ENCODE assay signal across 15 cellular contexts in the genomic region with DNA sequence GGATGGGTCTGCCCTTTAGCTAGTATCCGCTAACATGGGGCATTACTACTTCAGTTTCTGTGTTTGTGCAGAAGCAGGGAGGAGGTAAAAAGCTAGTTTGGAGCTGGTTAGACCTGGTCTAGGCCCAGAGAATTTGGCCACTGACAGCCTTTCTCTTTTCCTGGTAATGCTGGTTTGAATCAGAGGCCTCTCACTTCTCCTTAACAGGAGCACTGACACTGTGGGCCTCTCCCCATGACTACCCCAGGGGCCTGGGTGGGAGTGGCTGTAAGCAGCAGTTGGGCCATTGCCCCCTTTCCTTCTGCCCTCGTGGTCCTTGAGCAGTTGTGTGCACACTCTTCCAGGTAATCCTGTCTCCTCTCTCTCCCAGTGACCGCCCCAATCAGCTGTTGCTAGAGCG. TPM values are rescaled to one million over a fixed set of nuclear protein-coding genes. Genes with fewer than 3 reads are reported as not detected.
DNase-seq lines count a peak whose midpoint lies in the region; ATAC-seq and TF ChIP-seq lines count a peak whose summit lies in the region.
"Had no signal": no experiment of that assay in that cellular context is flagged by ENCODE, and none has a peak within 500 bp of the region (broad histone marks: within the 10 kb centered on the region; RNA-seq: fewer than 3 reads in every experiment).

No MANE protein-coding gene starts in this region.

- peaks cover 13% of the 10 kb centered on the region for H3K27me3 Mint-ChIP-seq in stimulated activated memory B cell treated with anti-CD40 and anti-IgM and Interleukin-4, amounts not matched to agents 10 μg/mL and 1 μg/mL and 100 μg/mL, for 72 hours
- H3K27me3 Mint-ChIP-seq in progenitor cell of endocrine pancreas: no peaks in the 10 kb centered on the region

- no peaks in the 10 kb centered on the region for H3K36me3 ChIP-seq in WERI-Rb-1

- no peaks in the 10 kb centered on the region for H3K36me3 Mint-ChIP-seq in stimulated activated memory B cell treated with anti-CD40 and anti-IgM and Interleukin-4, amounts not matched to agents 10 μg/mL and 1 μg/mL and 100 μg/mL, for 72 hours
- H3K36me3 Mint-ChIP-seq in progenitor cell of endocrine pancreas (ENCODE audit: insufficient read depth): peaks cover 26% of the 10 kb centered on the region
- H3K36me3 Mint-ChIP-seq: CD4-positive, alpha-beta memory T cell had no signal

- no peaks in the 10 kb centered on the region for H3K9me3 Mint-ChIP-seq in stimulated activated memory B cell treated with anti-CD40 and anti-IgM and Interleukin-4, amounts not matched to agents 10 μg/mL and 1 μg/mL and 100 μg/mL, for 72 hours
- no peaks in the 10 kb centered on the region for H3K9me3 Mint-ChIP-seq in progenitor cell of endocrine pancreas (ENCODE audit: low read depth)
- H3K9me3 Mint-ChIP-seq: CD4-positive, alpha-beta memory T cell had no signal

- H3K27ac Mint-ChIP-seq in stimulated activated memory B cell treated with anti-CD40 and anti-IgM and Interleukin-4, amounts not matched to agents 10 μg/mL and 1 μg/mL and 100 μg/mL, for 72 hours: no peak overlapping the region
- no peak overlapping the region for H3K27ac Mint-ChIP-seq in progenitor cell of endocrine pancreas
- H3K27ac Mint-ChIP-seq: CD4-positive, alpha-beta memory T cell; GM23338 had no signal

- H3K27ac ChIP-seq in WERI-Rb-1: no peak overlapping the region

- H3K4me3 ChIP-seq in WERI-Rb-1 (ENCODE audit: low read depth, low read length): no peak overlapping the region
- H3K4me3 ChIP-seq: GM23338 had no signal

- no peaks in the 10 kb centered on the region for H3K9me3 ChIP-seq in WERI-Rb-1 (ENCODE audit: severe bottlenecking)

- no peaks in the 10 kb centered on the region for H3K27me3 ChIP-seq in WERI-Rb-1 (ENCODE audit: insufficient read depth, low read depth, severe bottlenecking)

- TF ChIP-seq CTCF in WERI-Rb-1 (IDR thresholded peaks at IDR 0.05; ENCODE audit: low read depth, low read length): no peak
- TF ChIP-seq CTCF in progenitor cell of endocrine pancreas (IDR thresholded peaks at IDR 0.05; ENCODE audit: unreplicated experiment): no peak

- ATAC-seq in esophagus mucosa (peak; percentile 16), GM21529 (IDR thresholded peaks at IDR 0.05; ENCODE audit: unreplicated experiment) (no peak), HG02852 (IDR thresholded peaks at IDR 0.05; ENCODE audit: unreplicated experiment) (no peak)
- peak; percentile 80 for ATAC-seq in stimulated activated memory B cell treated with anti-CD40 and anti-IgM and Interleukin-4, amounts not matched to agents 10 μg/mL and 1 μg/mL and 100 μg/mL, for 72 hours
- ATAC-seq: GM23338, HCT116 had no signal

- H3K4me3 Mint-ChIP-seq in stimulated activated memory B cell treated with anti-CD40 and anti-IgM and Interleukin-4, amounts not matched to agents 10 μg/mL and 1 μg/mL and 100 μg/mL, for 72 hours: no peak overlapping the region
- H3K4me3 Mint-ChIP-seq in progenitor cell of endocrine pancreas (ENCODE audit: low read depth): no peak overlapping the region
- H3K4me3 Mint-ChIP-seq: CD4-positive, alpha-beta memory T cell; GM23338; H9 had no signal

- DNase-seq in WERI-Rb-1: peak; percentile 62
- DNase-seq in progenitor cell of endocrine pancreas (ENCODE audit: low spot score, unreplicated experiment): no peak
- DNase-seq: Calu3; CD4-positive, alpha-beta memory T cell; COR-L47; DMS53; DMS79 treated with DMSO at 0.1 percent for 48 hours; GF-D8; H9 had no signal

- no peaks in the 10 kb centered on the region for H3K4me1 Mint-ChIP-seq in stimulated activated memory B cell treated with anti-CD40 and anti-IgM and Interleukin-4, amounts not matched to agents 10 μg/mL and 1 μg/mL and 100 μg/mL, for 72 hours
- no peaks in the 10 kb centered on the region for H3K4me1 Mint-ChIP-seq in progenitor cell of endocrine pancreas (ENCODE audit: low read depth)
- H3K4me1 Mint-ChIP-seq: CD4-positive, alpha-beta memory T cell; GM23338; H9 had no signal

RNA-seq across cellular contexts. Expression of a gene that starts 8.5 kb away (rescaled TPM):
- 0.08 TPM for total RNA-seq in esophagus mucosa
- 2.3 and 2.6 TPM in 2 replicates for total RNA-seq in progenitor cell of endocrine pancreas
- total RNA-seq: CD4-positive, alpha-beta memory T cell had no signal

Comparison
In these comparisons a context has a peak if more than half of its experiments do, and no peak if none do; other contexts are left out.
1. ATAC-seq: peak in esophagus mucosa (single experiment) and stimulated activated memory B cell treated with anti-CD40 and anti-IgM and Interleukin-4, amounts not matched to agents 10 μg/mL and 1 μg/mL and 100 μg/mL, for 72 hours (single experiment); none in GM21529 (single experiment) and HG02852 (single experiment).